Comparison of ENCODE assay signal across 17 cellular contexts in the genomic region with DNA sequence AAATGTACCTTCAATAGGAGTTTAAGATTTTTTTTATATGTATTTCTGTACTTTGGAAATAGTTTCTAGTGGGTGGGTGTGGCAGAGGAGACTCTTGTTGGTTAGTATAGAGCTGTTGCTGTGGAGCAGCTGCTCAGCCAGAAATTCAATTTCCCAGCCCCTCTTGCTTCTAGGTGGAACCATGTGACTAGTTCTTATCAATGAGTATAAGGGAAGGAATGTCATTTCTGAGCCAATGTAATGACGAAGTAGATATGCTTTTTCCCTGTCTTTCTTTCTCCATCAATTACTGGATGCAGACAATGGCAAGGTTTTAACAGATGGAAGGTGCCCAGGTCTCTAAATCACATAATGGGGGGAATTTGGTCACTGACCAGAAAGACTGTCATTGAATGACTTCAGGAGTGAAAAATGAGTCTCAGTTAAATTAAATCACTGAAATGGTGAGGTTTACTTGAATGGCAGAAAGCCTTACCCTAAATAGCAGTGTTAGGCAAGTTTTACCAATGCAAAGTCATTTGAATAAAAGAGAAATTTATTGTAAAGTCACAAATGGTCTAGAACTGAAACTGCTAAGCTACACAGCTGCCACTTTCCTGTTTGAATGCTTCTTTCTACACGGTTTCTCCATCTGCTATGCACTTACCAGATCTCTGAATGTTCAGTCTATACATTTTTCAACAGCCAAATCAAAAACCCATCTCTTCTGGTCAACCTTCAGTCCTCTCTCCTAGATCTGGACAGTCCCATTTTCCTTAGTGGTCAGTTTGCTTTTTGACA.
DNase-seq lines count a peak whose midpoint lies in the region; ATAC-seq and TF ChIP-seq lines count a peak whose summit lies in the region.
"Had no signal": no experiment of that assay in that cellular context is flagged by ENCODE, and none has a peak within 500 bp of the region (broad histone marks: within the 10 kb centered on the region; RNA-seq: fewer than 3 reads in every experiment).

No MANE protein-coding gene starts in this region.

- intact Hi-C loops in HCT116 (cut with micrococcal nuclease): no loop called here
- intact Hi-C loops in lower lobe of right lung (cut with DNase I): no loop called here

- H3K36me3 ChIP-seq in HCT116 (ENCODE audit: control insufficient read depth in 1 of 2, insufficient read depth in 2 of 2, low read length in 2 of 2) (no peaks in the 10 kb centered on the region), lower lobe of right lung (no peaks in the 10 kb centered on the region)
- H3K36me3 ChIP-seq: adrenal gland; BLaER1 treated with 17β-estradiol and CSF1 and Interleukin-3, amounts not matched to agents 10 nM and 100 nM; sigmoid colon had no signal

- H3K4me2 ChIP-seq in HCT116 (ENCODE audit: low read length): peak overlapping the region; percentile 23; the same call in 1 of the 2 replicates
- H3K4me2 ChIP-seq: BLaER1 treated with 17β-estradiol and CSF1 and Interleukin-3, amounts not matched to agents 10 nM and 100 nM had no signal

- no peaks in the 10 kb centered on the region for H4K20me1 ChIP-seq in HCT116 (ENCODE audit: insufficient read depth)
- H4K20me1 ChIP-seq: BLaER1 treated with 17β-estradiol and CSF1 and Interleukin-3, amounts not matched to agents 10 nM and 100 nM had no signal

- H3K27ac ChIP-seq in HCT116 (ENCODE audit: low read depth, low read length) (no peak overlapping the region), lower lobe of right lung (no peak overlapping the region)
- H3K27ac ChIP-seq: adrenal gland; BLaER1 treated with 17β-estradiol and CSF1 and Interleukin-3, amounts not matched to agents 10 nM and 100 nM; sigmoid colon had no signal

- H3K9me2 ChIP-seq in HCT116 (ENCODE audit: insufficient read depth): peaks cover 4% of the 10 kb centered on the region; the same call in 1 of the 2 replicates

- H3K4me1 ChIP-seq in HCT116 (ENCODE audit: control insufficient read depth in 1 of 2, insufficient read depth in 2 of 2, low read length in 2 of 2): peaks cover 3 to 23% of the 10 kb centered on the region in 2 experiments; a peak in 3 of 4 replicates
- no peaks in the 10 kb centered on the region for H3K4me1 ChIP-seq in lower lobe of right lung
- H3K4me1 ChIP-seq: adrenal gland; BLaER1 treated with 17β-estradiol and CSF1 and Interleukin-3, amounts not matched to agents 10 nM and 100 nM; sigmoid colon had no signal

- H3K9me3 ChIP-seq in HCT116 (ENCODE audit: control insufficient read depth in 1 of 2, insufficient read depth in 1 of 2, low read depth in 1 of 2, low read length in 2 of 2) (no peaks in the 10 kb centered on the region), lower lobe of right lung (no peaks in the 10 kb centered on the region)
- H3K9me3 ChIP-seq: adrenal gland; BLaER1 treated with 17β-estradiol and CSF1 and Interleukin-3, amounts not matched to agents 10 nM and 100 nM; sigmoid colon had no signal

- ATAC-seq in GM18519 (IDR thresholded peaks at IDR 0.05; ENCODE audit: low FRiP score, unreplicated experiment) (peak; percentile 51), HCT116 (peak; percentile 62; the same call in 1 of the 2 replicates), lower lobe of right lung (peak; percentile 35 to 72), GM21381 (IDR thresholded peaks at IDR 0.05; ENCODE audit: unreplicated experiment) (no peak), GM18861 (IDR thresholded peaks at IDR 0.05; ENCODE audit: unreplicated experiment) (no peak)
- ATAC-seq: natural killer cell had no signal

- H3K9ac ChIP-seq in HCT116 (ENCODE audit: low read length): no peak overlapping the region
- H3K9ac ChIP-seq: BLaER1 treated with 17β-estradiol and CSF1 and Interleukin-3, amounts not matched to agents 10 nM and 100 nM had no signal

- BruUV-seq in HCT116 (replicated peaks; lab: Mats Ljungman, UMichigan): no TSS peak

- DNase-seq in HCT116 (ENCODE audit: low read depth, low spot score) (peak; percentile 21), RPMI7951 (ENCODE audit: low read depth) (peak; percentile 1), lower lobe of right lung (no peak), NCI-H82 (lab: John Stamatoyannopoulos, UW) (no peak), NCI-H446 (lab: John Stamatoyannopoulos, UW) (no peak)
- DNase-seq: activated CD4-positive, alpha-beta T cell treated with anti-CD3 and anti-CD28 coated beads for 1 hour; activated T-cell treated with anti-CD3 and anti-CD28 coated beads, Interleukin-2, amount 50 U/mL, for 24 hours; effector CD8-positive, alpha-beta T cell; Kasumi-1; natural killer cell; NCI-H2081; sigmoid colon had no signal

- POLR2A ChIA-PET in HCT116 (lab: Charles Lee): no interaction called here

- no peak overlapping the region for H3K4me3 ChIP-seq in HCT116 (replicated peaks in 1 of 2; ENCODE audit: low read depth in 1 of 2, low read length in 2 of 2)
- H3K4me3 ChIP-seq in lower lobe of right lung: no peak overlapping the region
- H3K4me3 ChIP-seq: adrenal gland; BLaER1 treated with 17β-estradiol and CSF1 and Interleukin-3, amounts not matched to agents 10 nM and 100 nM; sigmoid colon had no signal

- no peak overlapping the region for H2AFZ ChIP-seq in HCT116 (ENCODE audit: low read depth, low read length, poor library complexity, severe bottlenecking)

- TF ChIP-seq RAD21 in HCT116 (IDR thresholded peaks at IDR 0.05; ENCODE audit: low read depth): no peak

- H3K27me3 ChIP-seq in HCT116 (ENCODE audit: insufficient read depth, low read length) (no peaks in the 10 kb centered on the region), lower lobe of right lung (ENCODE audit: low read depth) (no peaks in the 10 kb centered on the region)
- H3K27me3 ChIP-seq: adrenal gland; BLaER1 treated with 17β-estradiol and CSF1 and Interleukin-3, amounts not matched to agents 10 nM and 100 nM; sigmoid colon had no signal

- TF ChIP-seq CTCF in HCT116 (IDR thresholded peaks at IDR 0.05 in 2 of 3, conservative IDR thresholded peaks at IDR 0.05 in 1 of 3; ENCODE audit: borderline replicate concordance in 1 of 3, insufficient read depth in 1 of 3, low read depth in 2 of 3, low read length in 2 of 3): no peak
- no peak for TF ChIP-seq CTCF in lower lobe of right lung (IDR thresholded peaks at IDR 0.05)

- CTCF ChIA-PET in HCT116 (lab: Charles Lee): interaction anchor here (1.7 kb wide), 1 partner anchor 59 kb away, joined by 6 read pairs; no protein-coding TSS in a partner anchor

- no peak for TF ChIP-seq POLR2A in HCT116 (IDR thresholded peaks at IDR 0.05; ENCODE audit: borderline replicate concordance, extremely low read depth, insufficient read depth, insufficient read length)

- no peaks in the 10 kb centered on the region for H3K79me2 ChIP-seq in HCT116 (ENCODE audit: insufficient read depth, low read length)

- RAD21 ChIA-PET in HCT116 (lab: Charles Lee; ENCODE audit: low non-redundant PET in 1 of 2, low total read pairs in 2 of 2, uncharacterized antibody in 2 of 2, unreplicated experiment in 2 of 2): no interaction called here

TF ChIP-seq in HCT116, 20 proteins besides CTCF, POLR2A, EP300 and RAD21 (continues in another document):
- TF ChIP-seq, protein P1, sequence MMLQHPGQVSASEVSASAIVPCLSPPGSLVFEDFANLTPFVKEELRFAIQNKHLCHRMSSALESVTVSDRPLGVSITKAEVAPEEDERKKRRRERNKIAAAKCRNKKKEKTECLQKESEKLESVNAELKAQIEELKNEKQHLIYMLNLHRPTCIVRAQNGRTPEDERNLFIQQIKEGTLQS (IDR thresholded peaks at IDR 0.05): no peak
- TF ChIP-seq, protein P2, sequence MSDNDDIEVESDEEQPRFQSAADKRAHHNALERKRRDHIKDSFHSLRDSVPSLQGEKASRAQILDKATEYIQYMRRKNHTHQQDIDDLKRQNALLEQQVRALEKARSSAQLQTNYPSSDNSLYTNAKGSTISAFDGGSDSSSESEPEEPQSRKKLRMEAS (IDR thresholded peaks at IDR 0.05): no peak
- TF ChIP-seq SIN3A (IDR thresholded peaks at IDR 0.05; ENCODE audit: low read depth) (no peak), ELF1 (IDR thresholded peaks at IDR 0.05; ENCODE audit: borderline replicate concordance, low read depth) (no peak), ZFX (IDR thresholded peaks at IDR 0.05) (no peak)
- TF ChIP-seq, protein P3, sequence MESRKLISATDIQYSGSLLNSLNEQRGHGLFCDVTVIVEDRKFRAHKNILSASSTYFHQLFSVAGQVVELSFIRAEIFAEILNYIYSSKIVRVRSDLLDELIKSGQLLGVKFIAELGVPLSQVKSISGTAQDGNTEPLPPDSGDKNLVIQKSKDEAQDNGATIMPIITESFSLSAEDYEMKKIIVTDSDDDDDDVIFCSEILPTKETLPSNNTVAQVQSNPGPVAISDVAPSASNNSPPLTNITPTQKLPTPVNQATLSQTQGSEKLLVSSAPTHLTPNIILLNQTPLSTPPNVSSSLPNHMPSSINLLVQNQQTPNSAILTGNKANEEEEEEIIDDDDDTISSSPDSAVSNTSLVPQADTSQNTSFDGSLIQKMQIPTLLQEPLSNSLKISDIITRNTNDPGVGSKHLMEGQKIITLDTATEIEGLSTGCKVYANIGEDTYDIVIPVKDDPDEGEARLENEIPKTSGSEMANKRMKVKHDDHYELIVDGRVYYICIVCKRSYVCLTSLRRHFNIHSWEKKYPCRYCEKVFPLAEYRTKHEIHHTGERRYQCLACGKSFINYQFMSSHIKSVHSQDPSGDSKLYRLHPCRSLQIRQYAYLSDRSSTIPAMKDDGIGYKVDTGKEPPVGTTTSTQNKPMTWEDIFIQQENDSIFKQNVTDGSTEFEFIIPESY (IDR thresholded peaks at IDR 0.05; ENCODE audit: extremely low read depth, insufficient replicate concordance, low read length): no peak

Comparison
In these comparisons a context has a peak if more than half of its experiments do, and no peak if none do; other contexts are left out.
1. ATAC-seq: peak in GM18519 (single experiment), HCT116 (single experiment) and lower lobe of right lung (2 of 2); none in GM21381 (single experiment) and GM18861 (single experiment).
2. DNase-seq: peak in HCT116 (single experiment) and RPMI7951 (single experiment); none in lower lobe of right lung (single experiment), NCI-H82 (single experiment) and NCI-H446 (0 of 2).